20 cellular contexts compared by ENCODE assay signal in genomic region chr4:25131925-25132324, GRCh38.
"Had no signal": no experiment of that assay in that cellular context is flagged by ENCODE, and none has a peak within 500 bp of the region (broad histone marks: within the 10 kb centered on the region; RNA-seq: fewer than 3 reads in every experiment).

No MANE protein-coding gene starts in this region.

- H3K9me3 Mint-ChIP-seq: activated naive CD4-positive, alpha-beta T cell treated with anti-CD3 and anti-CD28 coated beads, Interleukin-2, amount 50 U/mL, for 24 hours; stimulated activated naive CD8-positive, alpha-beta T cell treated with anti-CD3 and anti-CD28 coated beads, Interleukin-15, amount 100 ng/mL, for 72 hours had no signal

- ATAC-seq: activated CD8-positive, alpha-beta T cell treated with anti-CD3 and anti-CD28 coated beads, Interleukin-2, amount 10 ng/mL, durations not matched to agents 7 days and 5 days; left ventricle myocardium superior; natural killer cell treated with Interleukin-12 subunit alpha and Interleukin-12 subunit beta and Interleukin-15 and Interleukin-18, amount 100 ng/mL, for 72 hours; pancreas; right cardiac atrium; stimulated activated effector memory CD8-positive, alpha-beta T cell treated with anti-CD3 and anti-CD28 coated beads, Interleukin-12 subunit alpha, Interleukin-12 subunit beta, amount 100 ng/mL, for 72 hours; stimulated activated naive CD8-positive, alpha-beta T cell treated with anti-CD3 and anti-CD28 coated beads, Interleukin-15, amount 100 ng/mL, for 72 hours; T-helper 17 cell had no signal

- H3K36me3 ChIP-seq: brain microvascular endothelial cell had no signal

- H3K27me3 Mint-ChIP-seq: activated CD4-positive, alpha-beta T cell treated with anti-CD3 and anti-CD28 coated beads, Interleukin-2, amount 10 ng/mL, durations not matched to agents 7 days and 5 days; activated naive CD4-positive, alpha-beta T cell treated with anti-CD3 and anti-CD28 coated beads, Interleukin-2, amount 50 U/mL, for 24 hours; natural killer cell treated with Interleukin-12 subunit alpha and Interleukin-12 subunit beta and Interleukin-15 and Interleukin-18, amount 100 ng/mL, for 72 hours; stimulated activated naive CD8-positive, alpha-beta T cell treated with anti-CD3 and anti-CD28 coated beads, Interleukin-15, amount 100 ng/mL, for 72 hours; T-helper 17 cell had no signal

- H3K27ac ChIP-seq: brain microvascular endothelial cell, epithelial cell of prostate, pancreas had no signal

- H3K27me3 ChIP-seq: brain microvascular endothelial cell, pancreas, tibial artery had no signal

- H3K4me3 ChIP-seq: pancreas, tibial artery had no signal

- H3K9me3 ChIP-seq: pancreas, tibial artery had no signal

- H3K4me3 Mint-ChIP-seq: activated CD4-positive, alpha-beta T cell treated with anti-CD3 and anti-CD28 coated beads, Interleukin-2, amount 10 ng/mL, durations not matched to agents 7 days and 5 days; activated CD8-positive, alpha-beta T cell treated with anti-CD3 and anti-CD28 coated beads, Interleukin-2, amount 10 ng/mL, durations not matched to agents 7 days and 5 days; activated naive CD4-positive, alpha-beta T cell treated with anti-CD3 and anti-CD28 coated beads, Interleukin-2, amount 50 U/mL, for 24 hours; natural killer cell treated with Interleukin-12 subunit alpha and Interleukin-12 subunit beta and Interleukin-15 and Interleukin-18, amount 100 ng/mL, for 72 hours; stimulated activated effector memory CD8-positive, alpha-beta T cell treated with anti-CD3 and anti-CD28 coated beads, Interleukin-12 subunit alpha, Interleukin-12 subunit beta, amount 100 ng/mL, for 72 hours; stimulated activated naive CD8-positive, alpha-beta T cell treated with anti-CD3 and anti-CD28 coated beads, Interleukin-15, amount 100 ng/mL, for 72 hours; T-helper 17 cell had no signal

- H3K27ac Mint-ChIP-seq: activated CD4-positive, alpha-beta T cell treated with anti-CD3 and anti-CD28 coated beads, Interleukin-2, amount 10 ng/mL, durations not matched to agents 7 days and 5 days; activated CD8-positive, alpha-beta T cell treated with anti-CD3 and anti-CD28 coated beads, Interleukin-2, amount 10 ng/mL, durations not matched to agents 7 days and 5 days; activated naive CD4-positive, alpha-beta T cell treated with anti-CD3 and anti-CD28 coated beads, Interleukin-2, amount 50 U/mL, for 24 hours; natural killer cell treated with Interleukin-12 subunit alpha and Interleukin-12 subunit beta and Interleukin-15 and Interleukin-18, amount 100 ng/mL, for 72 hours; stimulated activated effector memory CD8-positive, alpha-beta T cell treated with anti-CD3 and anti-CD28 coated beads, Interleukin-12 subunit alpha, Interleukin-12 subunit beta, amount 100 ng/mL, for 72 hours; stimulated activated naive CD8-positive, alpha-beta T cell treated with anti-CD3 and anti-CD28 coated beads, Interleukin-15, amount 100 ng/mL, for 72 hours; T-helper 17 cell had no signal

- DNase-seq: activated CD4-positive, alpha-beta T cell treated with anti-CD3 and anti-CD28 coated beads, Interleukin-2, amount 10 ng/mL, durations not matched to agents 7 days and 5 days; activated CD8-positive, alpha-beta T cell treated with anti-CD3 and anti-CD28 coated beads, Interleukin-2, amount 10 ng/mL, durations not matched to agents 7 days and 5 days; activated gamma-delta T cell treated with Interleukin-2 at 50 U/mL for 16 hours; activated T-cell treated with anti-CD3 and anti-CD28 coated beads, Interleukin-2, amount 50 U/mL, for 1 hour; aorta; brain microvascular endothelial cell; central memory CD4-positive, alpha-beta T cell; left ventricle myocardium superior; mammary epithelial cell; pancreas; right cardiac atrium; stimulated activated CD4-positive, alpha-beta T cell treated with anti-CD3 and anti-CD28 coated beads, Interleukin-12 subunit alpha, Interleukin-12 subunit beta, amount 100 ng/mL, for 4 hours; stimulated activated naive CD8-positive, alpha-beta T cell treated with anti-CD3 and anti-CD28 coated beads, Interleukin-15, amount 100 ng/mL, for 72 hours; SW 1271; T-helper 17 cell; tibial artery had no signal

- H3K4me1 ChIP-seq: pancreas had no signal
